ENCODE assay signal across 8 cellular contexts in the genomic region with DNA sequence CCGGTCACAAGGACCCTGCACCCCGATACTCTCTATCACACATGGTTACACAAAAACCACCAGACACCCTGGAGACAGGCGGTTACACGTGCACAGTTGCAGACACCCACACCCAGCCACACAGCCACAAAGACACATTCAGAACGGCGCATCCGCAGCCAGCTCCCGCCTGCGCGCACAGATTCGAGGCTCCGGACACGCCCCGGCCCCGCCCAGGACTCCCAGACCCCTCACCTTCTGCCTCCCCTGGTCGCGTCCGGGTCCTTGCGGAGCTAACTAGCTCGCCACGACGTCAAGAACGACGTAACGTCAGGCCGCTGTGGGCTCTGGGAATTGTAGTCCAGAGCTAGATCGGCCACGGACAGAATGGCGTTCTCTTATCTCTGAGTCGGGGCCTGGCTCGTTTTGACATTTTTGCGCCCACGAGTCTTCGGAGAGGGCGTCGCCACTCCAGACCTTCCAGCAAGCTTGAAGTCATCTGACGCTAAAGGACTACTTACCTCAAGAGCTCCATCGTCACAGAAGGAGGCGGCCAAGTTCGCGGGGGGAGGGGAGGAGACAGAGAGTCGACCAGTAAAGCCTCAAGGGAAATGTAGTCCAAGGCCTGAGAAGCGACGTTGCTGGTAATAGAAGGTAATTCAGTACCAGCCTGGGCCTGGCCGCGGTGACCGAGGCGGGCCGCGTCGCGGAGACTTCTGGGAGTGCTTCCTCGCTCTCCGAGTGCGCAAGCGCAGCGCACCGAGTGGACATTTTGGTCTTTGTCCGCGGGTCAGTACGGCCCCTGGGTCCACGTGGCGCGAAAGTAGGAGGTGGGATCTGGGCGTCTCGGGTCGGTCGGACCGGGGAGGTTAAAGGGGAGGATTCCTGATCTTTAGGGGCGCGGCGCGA. TPM values are rescaled to one million over a fixed set of nuclear protein-coding genes. Genes with fewer than 3 reads are reported as not detected.
A peak's percentile ranks its signal among the peaks of the same experiment; 100 is the strongest.
DNase-seq lines count a peak whose midpoint lies in the region; ATAC-seq and TF ChIP-seq lines count a peak whose summit lies in the region.

A gene (plus strand): TSS at position 719 of the 888 bp plus-strand sequence. CDS start 21,335 bp downstream, outside the sequence.
A gene (minus strand): TSS at position 278 of the 888 bp plus-strand sequence. CDS start 12,680 bp downstream, outside the sequence.

- WGBS in IMR-90 (ENCODE audit: extremely low coverage in 2 of 2, insufficient read length in 1 of 2), 2 experiments = 1% methylated on average over 48 of the region's 73 CpGs; no CpG with 5 or more reads in 1 of the 2 experiments

- H4K8ac ChIP-seq in IMR-90 (ENCODE audit: low read depth in 2 of 2, low read length in 2 of 2) = peak within 1 kb of the TSS; percentile 92 to 100

- H3K79me1 ChIP-seq in IMR-90 (ENCODE audit: low read depth in 1 of 2, low read length in 2 of 2) = peaks cover 8 to 29% of the 10 kb centered on the region in 2 experiments

- TF ChIP-seq RAD21 in IMR-90 (IDR thresholded peaks at IDR 0.05; ENCODE audit: low read length) = no peak

- H3K4me2 ChIP-seq in IMR-90 (ENCODE audit: low read depth, low read length) (peak within 1 kb of the TSS; percentile 98), OCI-LY7 (ENCODE audit: low read length) (peak within 1 kb of the TSS; percentile 99)

- BruUV-seq in IMR-90 (replicated peaks; lab: Mats Ljungman, UMichigan) (no TSS peak), OCI-LY7 (replicated peaks; lab: Mats Ljungman, UMichigan) (no TSS peak)

- ATAC-seq in GM21576 (IDR thresholded peaks at IDR 0.05; ENCODE audit: unreplicated experiment) (peak; percentile 87), IMR-90 (ENCODE audit: low read depth) (peak; percentile 96), mucosa of descending colon (peak; percentile 97)

- peak within 1 kb of the TSS; percentile 99 for H3K4ac ChIP-seq in IMR-90 (ENCODE audit: low read depth, low read length)

- peak within 1 kb of the TSS; percentile 98 for H3K23ac ChIP-seq in IMR-90 (ENCODE audit: low read depth, low read length)

- H3K9me2 ChIP-seq in OCI-LY7 (ENCODE audit: insufficient read depth, low read length) = no peaks in the 10 kb centered on the region

- H3K18ac ChIP-seq in IMR-90 (ENCODE audit: low read depth, low read length) = peak within 1 kb of the TSS; percentile 90

- peak within 1 kb of the TSS; percentile 100 for H2AK9ac ChIP-seq in IMR-90 (replicated peaks; ENCODE audit: low read depth, low read length, poor library complexity)

- peak within 1 kb of the TSS; percentile 100 for H2AK5ac ChIP-seq in IMR-90 (ENCODE audit: low read depth, low read length)

- H3K14ac ChIP-seq in IMR-90 (replicated peaks; ENCODE audit: low read depth, low read length) = peak within 1 kb of the TSS; percentile 99

- H3K9ac ChIP-seq in IMR-90 (ENCODE audit: low read depth, low read length) = peak within 1 kb of the TSS; percentile 99

- DNase-seq in DMS153 treated with DMSO at 0.1 percent for 48 hours (lab: John Stamatoyannopoulos, UW; ENCODE audit: unreplicated experiment) (peak; percentile 98), IMR-90 (peak; percentile 98), OCI-LY7 (ENCODE audit: low spot score) (peak; percentile 100), activated T-cell treated with anti-CD3 and anti-CD28 coated beads for 4 hours (peak; percentile 91), erythroblast (lab: John Stamatoyannopoulos, UW) (peak; percentile 98), mucosa of descending colon (peak; percentile 97 to 99 (median 98))
- DNase-seq in stimulated activated CD8-positive, alpha-beta memory T cell treated with anti-CD3 and anti-CD28 coated beads, Interleukin-4, amount 100 ng/mL, for 1 hour (ENCODE audit: low read depth in 2 of 2, low spot score in 1 of 2) = peak; percentile 82 to 88

- peak within 1 kb of the TSS; percentile 99 for H2BK15ac ChIP-seq in IMR-90 (ENCODE audit: low read depth, low read length)

- H3K4me3 ChIP-seq in IMR-90 (ENCODE audit: insufficient read depth, low read depth, low read length) (peak within 1 kb of the TSS; percentile 67), OCI-LY7 (ENCODE audit: low read depth, low read length, poor library complexity, severe bottlenecking) (peak within 1 kb of the TSS; percentile 76), mucosa of descending colon (peak within 1 kb of the TSS; percentile 65)

- peak within 1 kb of the TSS; percentile 88 for H2BK5ac ChIP-seq in IMR-90 (ENCODE audit: low read depth, low read length, poor library complexity, severe bottlenecking)

- H3K36me3 ChIP-seq in IMR-90 (ENCODE audit: control insufficient read depth, insufficient read depth, low read length) (peaks cover 2% of the 10 kb centered on the region; the same call in 1 of the 2 replicates), OCI-LY7 (ENCODE audit: insufficient read depth, low read length) (peaks cover 23% of the 10 kb centered on the region), mucosa of descending colon (ENCODE audit: low read depth) (no peaks in the 10 kb centered on the region)

- H3K9me1 ChIP-seq in IMR-90 (ENCODE audit: insufficient read depth, low read length) = peaks cover 5% of the 10 kb centered on the region

- no peaks in the 10 kb centered on the region for H3K27me3 ChIP-seq in IMR-90 (ENCODE audit: control insufficient read depth, insufficient read depth, low read length)

- H4K5ac ChIP-seq in IMR-90 (ENCODE audit: low read depth, low read length) = peak within 1 kb of the TSS; percentile 94

- in situ Hi-C loops in IMR-90 (cut with MboI; ENCODE audit: low sequenced_read_pairs) = loop anchor here (25.0 kb wide), 1 partner anchor 998 kb away; a partner anchor contains a TSS

- H2BK20ac ChIP-seq in IMR-90 (ENCODE audit: low read depth, low read length) = peak within 1 kb of the TSS; percentile 87

- peak within 1 kb of the TSS; percentile 99 for H4K91ac ChIP-seq in IMR-90 (ENCODE audit: insufficient read depth, low read depth, low read length)

- intact Hi-C loops in IMR-90 (cut with micrococcal nuclease) (loop anchor here (5.0 kb wide), 2 partner anchors 163 to 273 kb away; a partner anchor contains a TSS), OCI-LY7 (cut with micrococcal nuclease; ENCODE audit: unreplicated experiment) (loop anchor here (2.0 to 10.0 kb wide), 4 partner anchors 74 to 1250 kb away; a partner anchor contains a TSS), mucosa of descending colon (cut with DNase I, micrococcal nuclease) (no loop called here)

- TF ChIP-seq POLR2A in IMR-90 (IDR thresholded peaks at IDR 0.05; ENCODE audit: low read depth, low read length) = peak; percentile 88
- TF ChIP-seq POLR2A in erythroblast (IDR thresholded peaks at IDR 0.05; ENCODE audit: low read length) = peak; percentile 93

- CTCF ChIA-PET in IMR-90 (lab: Yijun Ruan, JAX) (interaction anchor here (0.5 to 0.7 kb wide), 2 partner anchors 192 to 392 kb away, joined by 4 to 6 read pairs; no protein-coding TSS in a partner anchor), OCI-LY7 (lab: Charles Lee; ENCODE audit: unreplicated experiment) (interaction anchor here (1.4 kb wide), 1 partner anchor 9 kb away, joined by 4 read pairs; no protein-coding TSS in a partner anchor)

- no peak for TF ChIP-seq CTCF in IMR-90 (conservative IDR thresholded peaks at IDR 0.05; ENCODE audit: low read depth, low read length)
- no peak for TF ChIP-seq CTCF in OCI-LY7 (conservative IDR thresholded peaks at IDR 0.05; ENCODE audit: low read length)
- TF ChIP-seq CTCF in mucosa of descending colon (IDR thresholded peaks at IDR 0.05) = no peak

- H4K20me1 ChIP-seq in IMR-90 (ENCODE audit: insufficient read depth, low read length) (peaks cover 14% of the 10 kb centered on the region; the same call in 1 of the 2 replicates), OCI-LY7 (ENCODE audit: insufficient read depth, low read length) (no peaks in the 10 kb centered on the region)

- H3K4me1 ChIP-seq in IMR-90 (ENCODE audit: control insufficient read depth, insufficient read depth, low read length) (peaks cover 2% of the 10 kb centered on the region), OCI-LY7 (ENCODE audit: insufficient read depth, low read length, poor library complexity, severe bottlenecking) (peaks cover 21% of the 10 kb centered on the region), mucosa of descending colon (ENCODE audit: low read depth) (peaks cover 7% of the 10 kb centered on the region)

- POLR2A ChIA-PET in IMR-90 (lab: Charles Lee; ENCODE audit: unreplicated experiment) = no interaction called here
- POLR2A ChIA-PET in OCI-LY7 (lab: Charles Lee) = interaction anchor here (0.7 to 1.6 kb wide), 8 partner anchors 10 to 1002 kb away, joined by 3 to 7 read pairs (median 4); a partner anchor contains a TSS

- peak within 1 kb of the TSS; percentile 95 for H2AFZ ChIP-seq in IMR-90 (replicated peaks; ENCODE audit: low read length, poor library complexity)
- peak within 1 kb of the TSS; percentile 88 for H2AFZ ChIP-seq in OCI-LY7 (ENCODE audit: low read length)

- H3K56ac ChIP-seq in IMR-90 (ENCODE audit: extremely low read depth, insufficient read depth, low read length) = peak within 1 kb of the TSS; percentile 99

- H3K27ac ChIP-seq in IMR-90 (ENCODE audit: insufficient read depth, low read length) = peak within 1 kb of the TSS; percentile 92
- peak within 1 kb of the TSS; percentile 71 for H3K27ac ChIP-seq in OCI-LY7 (ENCODE audit: low read depth, low read length, poor library complexity, severe bottlenecking)

- H3K9me3 ChIP-seq in IMR-90 (ENCODE audit: control insufficient read depth, insufficient read depth, low read length) = no peaks in the 10 kb centered on the region
- peaks cover 7% of the 10 kb centered on the region; the same call in 1 of the 2 replicates for H3K9me3 ChIP-seq in OCI-LY7 (ENCODE audit: low read length)
- no peaks in the 10 kb centered on the region for H3K9me3 ChIP-seq in mucosa of descending colon

- H3K79me2 ChIP-seq in OCI-LY7 (ENCODE audit: insufficient read depth, low read depth, low read length) = peaks cover 51% of the 10 kb centered on the region

- H2BK120ac ChIP-seq in IMR-90 (ENCODE audit: low read depth, low read length) = peak within 1 kb of the TSS; percentile 96

- dilution Hi-C loops in IMR-90 (cut with HindIII; ENCODE audit: low sequenced_read_pairs, unreplicated experiment) = no loop called here

TF ChIP-seq in IMR-90, 13 proteins besides CTCF, POLR2A, EP300 and RAD21 (continues in another document):
- peak; percentile 97 for TF ChIP-seq MXI1 (IDR thresholded peaks at IDR 0.05; ENCODE audit: borderline replicate concordance, low read depth, low read length)
- no peak for TF ChIP-seq CEBPB (IDR thresholded peaks at IDR 0.05; ENCODE audit: low read depth, low read length)

RNA-seq across cellular contexts. Expression of the first gene that starts in this region (rescaled TPM):
- total RNA-seq in IMR-90 (2012; rRNA removed) = 106 and 129 TPM in 2 replicates
- 42.6 and 61.6 TPM in 2 replicates for polyA plus RNA-seq in IMR-90 (2012; rRNA removed)
- 4.6 and 10.2 TPM in 2 replicates for polyA plus RNA-seq in IMR-90 (2012; cell fraction: cytosol; rRNA removed)
- polyA plus RNA-seq in IMR-90 (2012; cell fraction: nucleus; rRNA removed; ENCODE audit: low replicate concordance) = 2.1 and 22.2 TPM in 2 replicates
- total RNA-seq in OCI-LY7 (2014; rRNA removed; shearing (Covaris generic)) = 67.4 and 69.4 TPM in 2 replicates
- 85.1 and 86.3 TPM in 2 replicates for total RNA-seq in OCI-LY7 (2022)
- total RNA-seq in mucosa of descending colon = 10 to 100 TPM; 32.8 to 45.9 (median 40.7) TPM

RNA-seq across cellular contexts. Expression of the second gene that starts in this region (rescaled TPM):
- total RNA-seq in IMR-90 (2012; rRNA removed) = 6.4 and 7.5 TPM in 2 replicates
- polyA plus RNA-seq in IMR-90 (2012; rRNA removed) = 2.1 and 2.3 TPM in 2 replicates
- 0.55 and 0.70 TPM in 2 replicates for polyA plus RNA-seq in IMR-90 (2012; cell fraction: cytosol; rRNA removed)
- polyA plus RNA-seq in IMR-90 (2012; cell fraction: nucleus; rRNA removed; ENCODE audit: low replicate concordance) = 1.7 and 8.1 TPM in 2 replicates
- 2.1 and 2.8 TPM in 2 replicates for total RNA-seq in OCI-LY7 (2014; rRNA removed; shearing (Covaris generic))
- 3.2 and 4.0 TPM in 2 replicates for total RNA-seq in OCI-LY7 (2022)
- 1 to 10 TPM; 2.9 to 7.8 (median 3.1) TPM for total RNA-seq in mucosa of descending colon

Comparison
In these comparisons a context has a peak if more than half of its experiments do, and no peak if none do; other contexts are left out.
1. Peak in every context shown above with its lines: DNase-seq, ATAC-seq, H3K4me3 ChIP-seq and H3K27ac ChIP-seq.
2. intact Hi-C loops: an anchor here in IMR-90 (5.0 kb wide) and OCI-LY7 (2.0 to 10.0 kb wide); none called in mucosa of descending colon.